14 cellular contexts compared by ENCODE assay signal in genomic region chr12:88496429-88497190, GRCh38.
"Had no signal": no experiment of that assay in that cellular context is flagged by ENCODE, and none has a peak within 500 bp of the region (broad histone marks: within the 10 kb centered on the region; RNA-seq: fewer than 3 reads in every experiment).

No MANE protein-coding gene starts in this region.

- H3K36me3 ChIP-seq: neutrophil, thyroid gland had no signal

- H3K4me1 ChIP-seq: thyroid gland had no signal

- H3K9me3 ChIP-seq: mucosa of descending colon, neutrophil, thyroid gland had no signal

- DNase-seq: activated CD4-positive, alpha-beta T cell treated with anti-CD3 and anti-CD28 coated beads, Interleukin-2, amount 50 U/mL, for 1 hour; activated CD8-positive, alpha-beta memory T cell treated with anti-CD3 and anti-CD28 coated beads for 24 hours; activated naive CD4-positive, alpha-beta T cell treated with anti-CD3 and anti-CD28 coated beads for 36 hours; activated naive CD8-positive, alpha-beta T cell treated with anti-CD3 and anti-CD28 coated beads, Interleukin-2, amount 50 U/mL, for 24 hours; cortex of kidney; effector CD8-positive, alpha-beta T cell; head of caudate nucleus; mucosa of descending colon; naive thymus-derived CD8-positive, alpha-beta T cell; SW 1271; thyroid gland had no signal

- H3K27ac ChIP-seq: neutrophil, thyroid gland had no signal

- H3K4me3 ChIP-seq: mucosa of descending colon, thyroid gland had no signal

- ATAC-seq: activated naive CD8-positive, alpha-beta T cell treated with anti-CD3 and anti-CD28 coated beads, Interleukin-2, amount 50 U/mL, for 24 hours; left lobe of liver; mucosa of descending colon; naive thymus-derived CD8-positive, alpha-beta T cell; stimulated activated memory B cell treated with anti-CD40 and anti-IgM and Interleukin-4, amounts not matched to agents 10 μg/mL and 1 μg/mL and 100 μg/mL, for 72 hours had no signal

- H3K27me3 ChIP-seq: neutrophil, thyroid gland had no signal
